8 cellular contexts compared by ENCODE assay signal in the genomic region with DNA sequence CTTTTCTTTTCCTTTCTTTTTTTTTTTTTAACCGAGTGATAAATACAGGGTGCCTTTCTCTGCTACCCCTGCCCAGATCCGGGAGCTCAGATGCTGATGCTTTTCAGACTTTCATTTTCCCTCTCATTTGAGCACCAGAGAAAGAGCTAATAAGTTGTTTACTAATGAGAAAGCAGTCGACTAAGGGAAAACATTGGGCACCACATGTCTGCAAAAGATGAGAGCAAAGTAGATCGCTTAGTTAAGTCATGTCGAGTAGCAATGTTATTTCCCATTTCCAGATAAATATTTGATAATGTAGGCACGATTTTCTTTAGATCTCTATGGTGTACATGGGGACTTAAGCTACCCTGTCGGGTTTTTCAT. TPM values are rescaled to one million over a fixed set of nuclear protein-coding genes. Genes with fewer than 3 reads are reported as not detected.
A peak's percentile ranks its signal among the peaks of the same experiment; 100 is the strongest.
DNase-seq lines count a peak whose midpoint lies in the region; ATAC-seq and TF ChIP-seq lines count a peak whose summit lies in the region.

No MANE protein-coding gene starts in this region.

- DNase-seq in cardiac muscle cell (ENCODE audit: low read depth in 1 of 2, low spot score in 1 of 2) (no peak), Right ventricle myocardium superior (no peak), RWPE2 (ENCODE audit: low spot score) (no peak), esophagus muscularis mucosa (ENCODE audit: extremely low spot score) (no peak), prostate gland (ENCODE audit: low spot score) (no peak), activated gamma-delta T cell (lab: John Stamatoyannopoulos, UW) (no peak)
- DNase-seq in stimulated activated CD4-positive, alpha-beta T cell treated with anti-CD3 and anti-CD28 coated beads, Interleukin-2, amount 100 ng/mL, for 24 hours = no peak

- no peak for TF ChIP-seq POLR2A in esophagus muscularis mucosa (IDR thresholded peaks at IDR 0.05; ENCODE audit: low read depth)
- no peak for TF ChIP-seq POLR2A in prostate gland (IDR thresholded peaks at IDR 0.05)

- no peaks in the 10 kb centered on the region for H3K27me3 ChIP-seq in cardiac muscle cell
- H3K27me3 ChIP-seq in RWPE2 (ENCODE audit: insufficient read depth, poor library complexity, severe bottlenecking) = no peaks in the 10 kb centered on the region
- no peaks in the 10 kb centered on the region for H3K27me3 ChIP-seq in esophagus muscularis mucosa
- no peaks in the 10 kb centered on the region for H3K27me3 ChIP-seq in prostate gland (replicated peaks; ENCODE audit: insufficient read depth)

- 0% methylated on average over 7 of the region's 7 CpGs for WGBS in esophagus muscularis mucosa
- WGBS in prostate gland = under 1% methylated on average over 7 of the region's 7 CpGs

- no peaks in the 10 kb centered on the region for H3K9me3 ChIP-seq in cardiac muscle cell (ENCODE audit: low read depth)
- H3K9me3 ChIP-seq in RWPE2 (ENCODE audit: severe bottlenecking) = no peaks in the 10 kb centered on the region
- H3K9me3 ChIP-seq in esophagus muscularis mucosa = no peaks in the 10 kb centered on the region
- H3K9me3 ChIP-seq in prostate gland = no peaks in the 10 kb centered on the region

- peak overlapping the region; percentile 89 for H3K4me3 ChIP-seq in cardiac muscle cell
- peak overlapping the region; percentile 75 for H3K4me3 ChIP-seq in RWPE2 (ENCODE audit: severe bottlenecking)
- peak overlapping the region; percentile 94 to 98 (median 98) for H3K4me3 ChIP-seq in esophagus muscularis mucosa
- H3K4me3 ChIP-seq in prostate gland = peak overlapping the region; percentile 85 to 88

- TF ChIP-seq CTCF in cardiac muscle cell (IDR thresholded peaks at IDR 0.05; ENCODE audit: low read depth, low read length) (no peak), RWPE2 (IDR thresholded peaks at IDR 0.05; ENCODE audit: poor library complexity, severe bottlenecking) (peak; percentile 8), esophagus muscularis mucosa (IDR thresholded peaks at IDR 0.05) (no peak), prostate gland (IDR thresholded peaks at IDR 0.05) (no peak)

- no peaks in the 10 kb centered on the region for H3K36me3 ChIP-seq in cardiac muscle cell
- H3K36me3 ChIP-seq in RWPE2 (ENCODE audit: low read depth) = peaks cover 26% of the 10 kb centered on the region
- no peaks in the 10 kb centered on the region for H3K36me3 ChIP-seq in esophagus muscularis mucosa
- no peaks in the 10 kb centered on the region for H3K36me3 ChIP-seq in prostate gland

- intact Hi-C loops in Right ventricle myocardium superior (cut with DNase I) = no loop called here
- intact Hi-C loops in esophagus muscularis mucosa (cut with DNase I) = loop anchor here (2.0 to 10.0 kb wide), 2 partner anchors 46 to 200 kb away; no protein-coding TSS in a partner anchor
- intact Hi-C loops in prostate gland (cut with DNase I) = loop anchor here (5.0 kb wide), 1 partner anchor 207 kb away; a partner anchor contains a TSS

- TF ChIP-seq EP300 in esophagus muscularis mucosa (IDR thresholded peaks at IDR 0.05) = no peak

- ATAC-seq in Right ventricle myocardium superior (ENCODE audit: poor library complexity) (no peak), RWPE2 (ENCODE audit: low read depth) (no peak)
- ATAC-seq in activated CD4-positive, CD25-positive, alpha-beta regulatory T cell treated with anti-CD3 and anti-CD28 coated beads, Interleukin-2, amount 50 U/mL, for 24 hours = no peak

- H3K27ac ChIP-seq in cardiac muscle cell = peak overlapping the region; percentile 95
- H3K27ac ChIP-seq in RWPE2 (ENCODE audit: poor library complexity, severe bottlenecking) = peak overlapping the region; percentile 93
- H3K27ac ChIP-seq in esophagus muscularis mucosa (replicated peaks in 1 of 4) = peak overlapping the region; percentile 94 to 98 (median 96)
- H3K27ac ChIP-seq in prostate gland = peak overlapping the region; percentile 88 to 90

- H3K4me1 ChIP-seq in cardiac muscle cell (ENCODE audit: low read depth) (peaks cover 24% of the 10 kb centered on the region), RWPE2 (ENCODE audit: insufficient read depth, poor library complexity, severe bottlenecking) (peaks cover 26% of the 10 kb centered on the region), esophagus muscularis mucosa (peaks cover 32 to 44% (median 38%) of the 10 kb centered on the region in 4 donors), prostate gland (replicated peaks) (no peaks in the 10 kb centered on the region)

RNA-seq across cellular contexts. Expression of a gene that starts 1.1 kb away (rescaled TPM):
- 18.4 and 27.6 TPM in 2 replicates for total RNA-seq in cardiac muscle cell
- polyA plus RNA-seq in cardiac muscle cell = 22.5 and 25.8 TPM in 2 replicates
- 34.5 TPM for total RNA-seq in Right ventricle myocardium superior
- total RNA-seq in esophagus muscularis mucosa = 10 to 100 TPM; 27.2 to 39.9 (median 34.3) TPM
- 10 to 100 TPM; 35.2 to 36.2 TPM for total RNA-seq in prostate gland
